Comparison of ENCODE assay signal across 8 cellular contexts in the genomic region with DNA sequence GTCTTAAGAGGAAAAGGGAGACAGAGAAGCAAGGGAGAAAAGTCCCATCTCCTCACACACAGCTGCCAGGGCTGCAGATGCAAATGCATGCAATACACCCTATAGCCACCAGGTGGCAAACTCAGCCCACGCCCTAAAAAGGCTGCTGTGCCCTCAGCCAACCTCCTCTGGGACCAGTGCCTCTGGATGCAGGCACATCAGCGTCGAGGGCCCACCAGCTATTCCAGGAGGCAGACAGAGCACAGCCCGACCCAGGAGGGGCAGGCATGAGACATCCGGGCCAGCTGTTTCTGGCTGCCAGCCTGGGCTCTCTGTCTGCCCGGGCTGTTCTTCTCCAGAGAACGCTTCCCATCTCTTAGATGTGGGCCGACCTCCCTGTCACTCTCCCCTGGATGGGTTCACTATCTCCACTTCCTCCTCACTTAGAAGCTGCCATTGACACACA. TPM values are rescaled to one million over a fixed set of nuclear protein-coding genes. Genes with fewer than 3 reads are reported as not detected.
DNase-seq lines count a peak whose midpoint lies in the region; ATAC-seq lines count a peak whose summit lies in the region.

No MANE protein-coding gene starts in this region.

- intact Hi-C loops in left ventricle myocardium superior (cut with micrococcal nuclease) (loop anchor here (5.0 kb wide), 1 partner anchor 102 kb away; no protein-coding TSS in a partner anchor), aorta (cut with DNase I) (loop anchor here (1.0 to 10.0 kb wide), 3 partner anchors 102 to 255 kb away; no protein-coding TSS in a partner anchor)

- H3K27ac ChIP-seq in rectal smooth muscle tissue (ENCODE audit: low read depth, low read length): peak overlapping the region; percentile 8
- no peak overlapping the region for H3K27ac ChIP-seq in aorta (ENCODE audit: low read depth in 1 of 2, low read length in 2 of 2)

- H3K4me3 ChIP-seq in rectal smooth muscle tissue (ENCODE audit: low read length) (no peak overlapping the region), aorta (ENCODE audit: low read length in 2 of 2) (no peak overlapping the region)

- no peaks in the 10 kb centered on the region for H3K9me3 ChIP-seq in aorta (ENCODE audit: control insufficient read depth, low read length)

- H3K9ac ChIP-seq in rectal smooth muscle tissue (ENCODE audit: low read length): no peak overlapping the region

- peak; percentile 87 for ATAC-seq in left ventricle myocardium superior
- ATAC-seq in aorta (ENCODE audit: low FRiP score): peak; percentile 90

- H3K36me3 ChIP-seq in rectal smooth muscle tissue (ENCODE audit: control insufficient read depth, insufficient read depth, low read length) (peaks cover 33% of the 10 kb centered on the region), aorta (ENCODE audit: control insufficient read depth in 1 of 2, insufficient read depth in 2 of 2, low read length in 1 of 2) (no peaks in the 10 kb centered on the region)

- H3K4me1 ChIP-seq in rectal smooth muscle tissue (ENCODE audit: control insufficient read depth, insufficient read depth, low read length): no peaks in the 10 kb centered on the region
- no peaks in the 10 kb centered on the region for H3K4me1 ChIP-seq in aorta (ENCODE audit: control insufficient read depth in 1 of 2, insufficient read depth in 2 of 2, low read length in 2 of 2)

- no peaks in the 10 kb centered on the region for H3K27me3 ChIP-seq in rectal smooth muscle tissue (ENCODE audit: control insufficient read depth, insufficient read depth, low read length)
- H3K27me3 ChIP-seq in aorta (ENCODE audit: control insufficient read depth in 1 of 2, insufficient read depth in 2 of 2, low read length in 1 of 2): no peaks in the 10 kb centered on the region

- 12 to 16% methylated on average over 8 of the region's 8 CpGs for WGBS in aorta, 2 donors

- peak; percentile 62 to 86 (median 86) for DNase-seq in NCI-H1417 (lab: John Stamatoyannopoulos, UW)
- DNase-seq in NCI-H1417 treated with DMSO at 0.1 percent for 48 hours (lab: John Stamatoyannopoulos, UW): no peak
- DNase-seq in NCI-H1105 treated with DMSO at 0.1 percent for 48 hours (lab: John Stamatoyannopoulos, UW): peak; percentile 68
- DNase-seq in T-helper 2 cell: peak; percentile 36 to 80 (median 57)
- peak; percentile 21 for DNase-seq in amniotic stem cell (lab: John Stamatoyannopoulos, UW)
- DNase-seq in left ventricle myocardium superior: peak; percentile 83
- DNase-seq in aorta: peak; percentile 77 to 88

RNA-seq across cellular contexts. Expression of a gene that starts 39.7 kb away (rescaled TPM):
- not detected for total RNA-seq in left ventricle myocardium superior
- total RNA-seq in aorta: under 1 TPM; 0.30 to 0.36 TPM
- polyA plus RNA-seq in aorta: not detected
